Comparison of ENCODE assay signal across 8 cellular contexts in genomic region chr3:169772951-169773816, GRCh38. TPM values are rescaled to one million over a fixed set of nuclear protein-coding genes. Genes with fewer than 3 reads are reported as not detected.
DNase-seq lines count a peak whose midpoint lies in the region; ATAC-seq and TF ChIP-seq lines count a peak whose summit lies in the region.

TSS of gene MYNN (plus strand) at chr3:169773396. CDS start at chr3:169774296, 900 bp downstream.

- peak within 1 kb of the TSS; percentile 84 for H3K4me3 ChIP-seq in PC-9
- peak within 1 kb of the TSS; percentile 78 to 91 (median 82) for H3K4me3 ChIP-seq in esophagus muscularis mucosa
- H3K4me3 ChIP-seq in muscle layer of duodenum (ENCODE audit: low read depth in 1 of 2, low read length in 2 of 2) = peak within 1 kb of the TSS; percentile 83 to 93

- POLR2A ChIA-PET in PC-9 (lab: Charles Lee; ENCODE audit: unreplicated experiment) = interaction anchor here (0.6 to 0.8 kb wide), 2 partner anchors 194 to 947 kb away, joined by 3 to 7 read pairs; no protein-coding TSS in a partner anchor

- TF ChIP-seq CTCF in PC-9 (conservative IDR thresholded peaks at IDR 0.05) (no peak; the same call in 1 of the 2 replicates), esophagus muscularis mucosa (IDR thresholded peaks at IDR 0.05) (no peak)

- peak; percentile 78 for DNase-seq in DMS153 (lab: John Stamatoyannopoulos, UW)
- DNase-seq in PC-9 = peak; percentile 84 to 91
- DNase-seq in activated T-cell treated with anti-CD3 and anti-CD28 coated beads, Interleukin-2, amount 50 U/mL, for 24 hours = peak; percentile 96
- DNase-seq in esophagus muscularis mucosa (ENCODE audit: extremely low spot score) = peak; percentile 97
- peak; percentile 83 to 89 for DNase-seq in stimulated activated CD8-positive, alpha-beta memory T cell treated with anti-CD3 and anti-CD28 coated beads, Interleukin-7, amount 100 ng/mL, for 48 hours (ENCODE audit: extremely low read depth in 1 of 2, low read depth in 1 of 2)

- peak within 1 kb of the TSS; percentile 95 for H2AFZ ChIP-seq in PC-9

- peaks cover 30% of the 10 kb centered on the region; the same call in 1 of the 2 replicates for H3K36me3 ChIP-seq in PC-9 (ENCODE audit: low read depth)
- peaks cover 9 to 35% (median 23%) of the 10 kb centered on the region in 4 donors for H3K36me3 ChIP-seq in esophagus muscularis mucosa
- peaks cover 20 to 33% of the 10 kb centered on the region in 2 donors for H3K36me3 ChIP-seq in muscle layer of duodenum (ENCODE audit: control insufficient read depth in 1 of 2, insufficient read depth in 2 of 2, low read length in 2 of 2)

- H3K4me3 Mint-ChIP-seq in activated T-cell treated with anti-CD3 and anti-CD28 coated beads, Interleukin-2, amount 50 U/mL, for 24 hours = peak within 1 kb of the TSS; percentile 96

- peaks cover 13% of the 10 kb centered on the region for H4K20me1 ChIP-seq in PC-9 (ENCODE audit: insufficient read depth)

- H3K27ac Mint-ChIP-seq in activated T-cell treated with anti-CD3 and anti-CD28 coated beads, Interleukin-2, amount 50 U/mL, for 24 hours = peak within 1 kb of the TSS; percentile 99

- H3K27ac ChIP-seq in PC-9 (peak within 1 kb of the TSS; percentile 92), esophagus muscularis mucosa (replicated peaks in 1 of 4) (peak within 1 kb of the TSS; percentile 95 to 99 (median 98)), muscle layer of duodenum (ENCODE audit: low read length) (peak within 1 kb of the TSS; percentile 97)

- H3K4me2 ChIP-seq in PC-9 = peak within 1 kb of the TSS; percentile 86

- 0% methylated on average over 10 of the region's 59 CpGs for WGBS in esophagus muscularis mucosa

- H3K9me3 ChIP-seq in PC-9 (ENCODE audit: insufficient read depth, low read depth) = no peaks in the 10 kb centered on the region
- H3K9me3 ChIP-seq in esophagus muscularis mucosa = no peaks in the 10 kb centered on the region
- no peaks in the 10 kb centered on the region for H3K9me3 ChIP-seq in muscle layer of duodenum (ENCODE audit: control insufficient read depth in 1 of 2, low read length in 2 of 2)

- TSS peak; percentile 94 for BruUV-seq in PC-9 (replicated peaks; lab: Mats Ljungman, UMichigan)

- H3K4me1 ChIP-seq in PC-9 (replicated peaks; ENCODE audit: insufficient read depth) = peaks cover 13% of the 10 kb centered on the region
- H3K4me1 ChIP-seq in esophagus muscularis mucosa = peaks cover 20 to 40% (median 36%) of the 10 kb centered on the region in 4 donors
- peaks cover 7 to 27% of the 10 kb centered on the region in 2 donors for H3K4me1 ChIP-seq in muscle layer of duodenum (ENCODE audit: control insufficient read depth in 1 of 2, insufficient read depth in 2 of 2, low read length in 2 of 2)

- no peaks in the 10 kb centered on the region for H3K27me3 ChIP-seq in PC-9 (ENCODE audit: insufficient read depth, low read depth)
- H3K27me3 ChIP-seq in esophagus muscularis mucosa = no peaks in the 10 kb centered on the region
- no peaks in the 10 kb centered on the region for H3K27me3 ChIP-seq in muscle layer of duodenum (ENCODE audit: low read depth, low read length)

- H3F3A ChIP-seq in PC-9 (ENCODE audit: insufficient read depth, low read depth) = peaks cover 38% of the 10 kb centered on the region

- CTCF ChIA-PET in PC-9 (lab: Charles Lee) = no interaction called here

- no peak for TF ChIP-seq RAD21 in Ishikawa (IDR thresholded peaks at IDR 0.05; ENCODE audit: low read depth)

- H3K27me3 Mint-ChIP-seq in activated T-cell treated with anti-CD3 and anti-CD28 coated beads, Interleukin-2, amount 50 U/mL, for 24 hours = no peaks in the 10 kb centered on the region

- TF ChIP-seq EP300 in Ishikawa (IDR thresholded peaks at IDR 0.05; ENCODE audit: borderline replicate concordance) (peak; percentile 50; the same call in 1 of the 2 replicates), esophagus muscularis mucosa (IDR thresholded peaks at IDR 0.05) (no peak)

- intact Hi-C loops in PC-9 (cut with micrococcal nuclease; ENCODE audit: unreplicated experiment) = loop anchor here (1.0 to 2.0 kb wide), 3 partner anchors 40 to 584 kb away; partner anchors contain the start of genes LRRC34, LRRIQ4, SEC62 and SKIL
- intact Hi-C loops in esophagus muscularis mucosa (cut with DNase I) = no loop called here

- peaks cover 66% of the 10 kb centered on the region for H3K36me3 Mint-ChIP-seq in activated T-cell treated with anti-CD3 and anti-CD28 coated beads, Interleukin-2, amount 50 U/mL, for 24 hours (ENCODE audit: low read depth)

- no peaks in the 10 kb centered on the region for H3K9me3 Mint-ChIP-seq in activated T-cell treated with anti-CD3 and anti-CD28 coated beads, Interleukin-2, amount 50 U/mL, for 24 hours

- peak; percentile 89 for ATAC-seq in GM21528 (IDR thresholded peaks at IDR 0.05; ENCODE audit: low FRiP score, unreplicated experiment)

- H3K79me2 ChIP-seq in PC-9 (ENCODE audit: low read depth) = peaks cover 31% of the 10 kb centered on the region

- peaks cover 46% of the 10 kb centered on the region for H3K4me1 Mint-ChIP-seq in activated T-cell treated with anti-CD3 and anti-CD28 coated beads, Interleukin-2, amount 50 U/mL, for 24 hours (ENCODE audit: low read depth)

- peak; percentile 99 for TF ChIP-seq POLR2A in esophagus muscularis mucosa (IDR thresholded peaks at IDR 0.05; ENCODE audit: low read depth)

- no peaks in the 10 kb centered on the region for H3K9me2 ChIP-seq in PC-9 (ENCODE audit: insufficient read depth)

TF ChIP-seq in Ishikawa, 13 proteins besides CTCF, POLR2A, EP300 and RAD21:
- TF ChIP-seq REST (IDR thresholded peaks at IDR 0.05; ENCODE audit: low read depth) = no peak
- peak; percentile 97 for TF ChIP-seq YY1 (IDR thresholded peaks at IDR 0.05; ENCODE audit: low read depth)
- peak; percentile 78 for TF ChIP-seq ZBTB7A (IDR thresholded peaks at IDR 0.05; ENCODE audit: low read depth)
- peak; percentile 93 for TF ChIP-seq CREB1 (IDR thresholded peaks at IDR 0.05; ENCODE audit: low read depth)
- peak; percentile 40; the same call in 1 of the 2 replicates for TF ChIP-seq EGR1 (IDR thresholded peaks at IDR 0.05)
- peak; percentile 70 for TF ChIP-seq TCF12 (IDR thresholded peaks at IDR 0.05; ENCODE audit: low read depth)
- TF ChIP-seq CEBPB (IDR thresholded peaks at IDR 0.05) = 0 out of 2 replicates have a peak, but pooled peaks have one; percentile 8
- TF ChIP-seq MAX (IDR thresholded peaks at IDR 0.05) = peak; percentile 55; the same call in 1 of the 2 replicates
- peak; percentile 95 for TF ChIP-seq TAF1 (IDR thresholded peaks at IDR 0.05; ENCODE audit: low read depth)
- no peak for TF ChIP-seq USF1 (IDR thresholded peaks at IDR 0.05)
- peak; percentile 53; the same call in 1 of the 2 replicates for TF ChIP-seq FOXM1 (IDR thresholded peaks at IDR 0.05; ENCODE audit: borderline replicate concordance, low read depth)
- peak; percentile 71 for TF ChIP-seq NFIC (IDR thresholded peaks at IDR 0.05)
- TF ChIP-seq TEAD4 (IDR thresholded peaks at IDR 0.05) = peak; percentile 18
TF ChIP-seq in Ishikawa: peak in this region for 11.

RNA-seq across cellular contexts. Expression of gene MYNN, which starts in this region (rescaled TPM):
- total RNA-seq in PC-9 (2021) = 13.7 and 18.2 TPM in 2 replicates
- total RNA-seq in esophagus muscularis mucosa = 10 to 100 TPM; 11.7 to 15.7 (median 14.7) TPM

Comparison
In these comparisons a context has a peak if more than half of its experiments do, and no peak if none do; other contexts are left out.
1. Peak in every context shown above with its lines: DNase-seq, ATAC-seq, H3K4me3 ChIP-seq and H3K27ac ChIP-seq.